In genomic region chr17:73482674-73483293, GRCh38 we compare ENCODE assay signal across 22 cellular contexts.
"Had no signal": no experiment of that assay in that cellular context is flagged by ENCODE, and none has a peak within 500 bp of the region (broad histone marks: within the 10 kb centered on the region; RNA-seq: fewer than 3 reads in every experiment).

No MANE protein-coding gene starts in this region.

- H3K27me3 ChIP-seq: breast epithelium, tibial nerve had no signal

- DNase-seq: activated CD4-positive, alpha-beta memory T cell treated with anti-CD3 and anti-CD28 coated beads, Interleukin-2, amount 10 ng/mL, durations not matched to agents 7 days and 5 days; activated CD4-positive, alpha-beta T cell treated with anti-CD3 and anti-CD28 coated beads for 48 hours; activated effector memory CD4-positive, alpha-beta T cell treated with Interleukin-2 at 50 U/mL for 16 hours; activated naive CD4-positive, alpha-beta T cell treated with anti-CD3 and anti-CD28 coated beads for 36 hours; activated naive CD8-positive, alpha-beta T cell treated with anti-CD3 and anti-CD28 coated beads, Interleukin-2, amount 10 ng/mL, durations not matched to agents 7 days and 5 days; activated T-cell treated with anti-CD3 and anti-CD28 coated beads, Interleukin-2, amount 50 U/mL, for 72 hours; amniotic stem cell; endodermal cell; heart right ventricle; islet precursor cell; left cardiac atrium; mesenchymal stem cell; nucleus accumbens; stimulated activated CD4-positive, alpha-beta T cell treated with anti-CD3 and anti-CD28 coated beads, Interleukin-4, amount 100 ng/mL, for 4 hours; stimulated activated naive CD8-positive, alpha-beta T cell treated with anti-CD3 and anti-CD28 coated beads, Interleukin-15, amount 100 ng/mL, for 72 hours; T-helper 17 cell had no signal

- H3K27ac ChIP-seq: breast epithelium, coronary artery, heart right ventricle, suprapubic skin, tibial nerve had no signal

- H3K9me3 ChIP-seq: suprapubic skin had no signal

- ATAC-seq: activated T-cell treated with anti-CD3 and anti-CD28 coated beads, Interleukin-2, amount 50 U/mL, for 72 hours; heart right ventricle; left cardiac atrium; stimulated activated naive CD8-positive, alpha-beta T cell treated with anti-CD3 and anti-CD28 coated beads, Interleukin-15, amount 100 ng/mL, for 72 hours had no signal

- H3K4me3 Mint-ChIP-seq: activated CD4-positive, alpha-beta memory T cell treated with anti-CD3 and anti-CD28 coated beads, Interleukin-2, amount 10 ng/mL, durations not matched to agents 7 days and 5 days; activated naive CD4-positive, alpha-beta T cell treated with anti-CD3 and anti-CD28 coated beads for 36 hours; activated naive CD8-positive, alpha-beta T cell treated with anti-CD3 and anti-CD28 coated beads, Interleukin-2, amount 10 ng/mL, durations not matched to agents 7 days and 5 days; activated T-cell treated with anti-CD3 and anti-CD28 coated beads, Interleukin-2, amount 50 U/mL, for 72 hours; central memory CD8-positive, alpha-beta T cell; endodermal cell; stimulated activated naive CD8-positive, alpha-beta T cell treated with anti-CD3 and anti-CD28 coated beads, Interleukin-15, amount 100 ng/mL, for 72 hours; T-helper 17 cell had no signal

- H3K36me3 ChIP-seq: breast epithelium, heart right ventricle, suprapubic skin had no signal

- H3K4me3 ChIP-seq: breast epithelium, coronary artery, heart right ventricle, mucosa of descending colon, suprapubic skin, tibial nerve had no signal

- H3K4me1 Mint-ChIP-seq: activated CD4-positive, alpha-beta memory T cell treated with anti-CD3 and anti-CD28 coated beads, Interleukin-2, amount 10 ng/mL, durations not matched to agents 7 days and 5 days; central memory CD8-positive, alpha-beta T cell; stimulated activated naive CD8-positive, alpha-beta T cell treated with anti-CD3 and anti-CD28 coated beads, Interleukin-15, amount 100 ng/mL, for 72 hours had no signal

- H3K27me3 Mint-ChIP-seq: activated naive CD8-positive, alpha-beta T cell treated with anti-CD3 and anti-CD28 coated beads, Interleukin-2, amount 10 ng/mL, durations not matched to agents 7 days and 5 days; stimulated activated naive CD8-positive, alpha-beta T cell treated with anti-CD3 and anti-CD28 coated beads, Interleukin-15, amount 100 ng/mL, for 72 hours had no signal

- H3K27ac Mint-ChIP-seq: activated CD4-positive, alpha-beta memory T cell treated with anti-CD3 and anti-CD28 coated beads, Interleukin-2, amount 10 ng/mL, durations not matched to agents 7 days and 5 days; activated naive CD4-positive, alpha-beta T cell treated with anti-CD3 and anti-CD28 coated beads for 36 hours; activated naive CD8-positive, alpha-beta T cell treated with anti-CD3 and anti-CD28 coated beads, Interleukin-2, amount 10 ng/mL, durations not matched to agents 7 days and 5 days; activated T-cell treated with anti-CD3 and anti-CD28 coated beads, Interleukin-2, amount 50 U/mL, for 72 hours; endodermal cell; T-helper 17 cell had no signal

- H3K4me1 ChIP-seq: breast epithelium, suprapubic skin had no signal
